9 cellular contexts compared by ENCODE assay signal in the genomic region with DNA sequence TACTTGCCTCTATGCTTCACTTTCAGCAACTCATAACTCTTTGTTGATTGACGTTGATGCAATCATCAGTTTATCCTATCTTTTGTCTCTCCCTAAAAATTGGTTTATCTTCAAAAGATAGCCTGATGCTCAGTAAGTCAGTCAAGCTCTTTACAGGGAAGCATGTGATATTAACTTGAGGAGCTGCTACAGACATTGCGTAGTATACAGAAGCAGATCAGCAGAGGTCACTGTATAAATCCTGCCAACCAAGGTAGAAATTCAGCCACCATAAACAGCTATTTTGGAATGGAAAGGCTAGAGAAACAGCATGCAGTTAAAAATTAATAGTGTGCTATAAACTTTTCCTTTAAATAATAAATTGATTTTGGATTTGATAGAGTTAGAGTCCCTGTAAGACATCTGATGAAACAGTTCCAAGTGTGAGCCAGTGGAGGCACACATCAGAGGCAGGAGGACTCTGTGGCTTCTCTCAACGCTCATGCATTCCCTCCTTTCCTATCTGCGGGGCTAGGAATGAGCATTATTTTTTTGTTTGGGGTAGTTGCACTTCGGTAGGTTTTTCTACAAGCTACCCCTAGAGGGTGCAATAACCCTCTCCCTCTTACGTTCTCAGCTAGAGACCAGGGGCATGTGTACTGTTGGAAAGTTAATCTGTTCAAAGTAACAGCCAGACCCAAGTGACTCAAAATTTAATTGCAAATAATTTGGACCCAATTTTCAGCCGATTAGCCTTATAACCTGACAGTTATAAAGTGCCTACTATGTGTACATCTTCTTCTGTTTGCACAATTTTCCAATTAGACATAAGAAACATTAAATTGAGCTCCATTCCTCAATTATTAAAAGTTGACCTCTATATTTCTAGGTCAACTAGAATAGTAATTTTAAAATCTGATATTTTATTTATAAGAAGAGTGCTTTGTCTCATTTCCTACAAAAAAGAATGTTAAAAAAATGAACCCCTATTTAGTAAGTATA.
DNase-seq lines count a peak whose midpoint lies in the region; ATAC-seq and TF ChIP-seq lines count a peak whose summit lies in the region.
"Had no signal": no experiment of that assay in that cellular context is flagged by ENCODE, and none has a peak within 500 bp of the region (broad histone marks: within the 10 kb centered on the region; RNA-seq: fewer than 3 reads in every experiment).

No MANE protein-coding gene starts in this region.

- intact Hi-C loops in tibial artery (cut with DNase I; ENCODE audit: low total_unique reads) = no loop called here

- in situ Hi-C loops in Caki2 (cut with HindIII; ENCODE audit: low pct_unique_long_range_greater_than_20kb, low sequenced_read_pairs) = no loop called here

- H3K27me3 ChIP-seq in tibial artery = no peaks in the 10 kb centered on the region

- peak; percentile 83 for TF ChIP-seq CTCF in VCaP (conservative IDR thresholded peaks at IDR 0.05)
- peak; percentile 45 to 52 for TF ChIP-seq CTCF in tibial artery (IDR thresholded peaks at IDR 0.05)

- no peaks in the 10 kb centered on the region for H3K9me3 ChIP-seq in tibial artery

- H3K36me3 ChIP-seq in tibial artery = no peaks in the 10 kb centered on the region

- DNase-seq in Caki2 (ENCODE audit: low read depth) = peak; percentile 50
- peak; percentile 52 for DNase-seq in NCI-H1436 treated with DMSO at 0.1 percent for 48 hours (lab: John Stamatoyannopoulos, UW)
- DNase-seq in hepatic stellate cell (ENCODE audit: low spot score) = peak; percentile 27
- DNase-seq in tibial artery = no peak
- DNase-seq: left cardiac atrium had no signal

- H3K27ac ChIP-seq in VCaP = peak overlapping the region; percentile 22; the same call in 1 of the 2 replicates
- H3K27ac ChIP-seq in tibial artery = no peak overlapping the region

- H3K4me1 ChIP-seq in tibial artery = no peaks in the 10 kb centered on the region

- ATAC-seq in GM21576 (IDR thresholded peaks at IDR 0.05; ENCODE audit: unreplicated experiment) (peak; percentile 75), GM18498 (IDR thresholded peaks at IDR 0.05; ENCODE audit: unreplicated experiment) (no peak), GM21515 (IDR thresholded peaks at IDR 0.05; ENCODE audit: unreplicated experiment) (no peak)

- no peak overlapping the region for H3K4me3 ChIP-seq in tibial artery

Comparison
In these comparisons a context has a peak if more than half of its experiments do, and no peak if none do; other contexts are left out.
1. DNase-seq: peak in Caki2 (single experiment), NCI-H1436 treated with DMSO at 0.1 percent for 48 hours (single experiment) and hepatic stellate cell (single experiment); none in tibial artery (0 of 2).